In the genomic region with DNA sequence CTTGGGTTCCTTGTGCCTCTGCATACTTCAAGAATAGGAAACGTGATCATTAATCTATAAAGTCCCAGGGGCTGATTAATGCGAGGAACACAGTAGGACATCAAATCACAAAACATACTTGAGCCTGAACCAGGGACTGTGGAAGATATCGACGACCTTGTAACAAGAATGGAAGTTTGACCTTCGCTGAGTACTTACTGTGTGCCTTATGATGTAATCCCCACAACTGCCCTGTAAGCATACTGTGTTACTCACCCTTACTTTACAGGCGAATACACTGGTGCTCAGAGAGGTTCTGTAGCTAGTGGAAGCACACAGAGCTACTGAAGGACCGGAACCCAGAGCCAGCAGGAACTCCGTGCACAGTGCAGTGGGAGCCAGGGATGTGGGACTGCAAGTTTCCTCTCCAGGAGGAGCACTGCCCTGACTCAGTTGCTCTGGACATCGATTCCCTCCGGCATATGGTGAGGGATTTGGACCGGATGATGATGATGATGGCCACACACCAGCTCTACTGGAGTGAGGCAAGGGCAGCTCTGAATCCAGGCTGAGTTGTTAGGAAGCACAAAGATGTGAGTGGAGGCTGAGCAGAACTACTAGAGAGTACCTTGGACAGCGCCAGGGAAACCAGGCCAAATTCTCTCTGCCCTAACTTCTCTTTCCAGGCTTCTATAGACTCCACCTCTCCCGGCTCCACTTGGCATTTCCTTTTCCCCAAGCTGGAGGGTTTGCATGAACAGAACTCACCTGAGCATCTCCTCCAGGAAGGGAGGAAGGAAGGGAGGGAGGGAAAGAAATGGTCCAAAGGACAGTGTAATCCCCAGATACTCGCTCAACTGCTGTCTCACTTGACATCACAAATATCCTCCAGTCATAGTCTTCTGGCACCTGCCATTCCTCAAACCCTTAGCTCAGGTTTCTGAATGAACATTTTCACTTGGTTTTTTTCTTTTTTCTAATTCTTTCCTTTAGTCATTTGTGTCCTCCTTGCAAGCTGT, we compare ENCODE assay signal across 10 cellular contexts. TPM values are rescaled to one million over a fixed set of nuclear protein-coding genes. Genes with fewer than 3 reads are reported as not detected.
DNase-seq lines count a peak whose midpoint lies in the region; ATAC-seq and TF ChIP-seq lines count a peak whose summit lies in the region.
"Had no signal": no experiment of that assay in that cellular context is flagged by ENCODE, and none has a peak within 500 bp of the region (broad histone marks: within the 10 kb centered on the region; RNA-seq: fewer than 3 reads in every experiment).

No MANE protein-coding gene starts in this region.

- H3K9me3 ChIP-seq in liver (ENCODE audit: control insufficient read depth in 4 of 4, low read length in 3 of 4), result no peaks in the 10 kb centered on the region
- H3K9me3 ChIP-seq: colonic mucosa had no signal

- DNase-seq in Daoy (ENCODE audit: low read depth) (peak; percentile 54), LoVo (ENCODE audit: low spot score) (peak; percentile 6), T47D (ENCODE audit: low read depth in 1 of 2, low spot score in 1 of 2) (peak; percentile 71 to 80), NCI-H2171 treated with DMSO at 0.1 percent for 48 hours (lab: John Stamatoyannopoulos, UW) (no peak), NCI-H1048 (lab: John Stamatoyannopoulos, UW) (no peak)
- no peak for DNase-seq in stimulated activated CD4-positive, alpha-beta T cell treated with anti-CD3 and anti-CD28 coated beads, Interleukin-15, amount 100 ng/mL, for 24 hours
- DNase-seq: colonic mucosa had no signal

- H3K4me1 ChIP-seq in liver (ENCODE audit: control insufficient read depth in 4 of 4, insufficient read depth in 4 of 4, low read length in 3 of 4), result peaks cover 16 to 27% (median 18%) of the 10 kb centered on the region in 4 donors
- H3K4me1 ChIP-seq: colonic mucosa had no signal

- H3K9ac ChIP-seq in liver (ENCODE audit: low read depth in 1 of 2, low read length in 2 of 2), result no peak overlapping the region

- H3K27me3 ChIP-seq in liver (ENCODE audit: control insufficient read depth in 4 of 4, insufficient read depth in 4 of 4, low read length in 3 of 4), result peaks cover 2 to 20% (median 5%) of the 10 kb centered on the region in 4 donors

- no peak for TF ChIP-seq RAD21 in liver (IDR thresholded peaks at IDR 0.05)

- no peaks in the 10 kb centered on the region for H3K36me3 ChIP-seq in liver (ENCODE audit: control insufficient read depth in 4 of 4, insufficient read depth in 3 of 4, low read depth in 1 of 4, low read length in 3 of 4)
- H3K36me3 ChIP-seq: colonic mucosa had no signal

- TF ChIP-seq CTCF in liver (IDR thresholded peaks at IDR 0.05; ENCODE audit: low read depth, low read length, missing input control), result no peak

- H3K27ac ChIP-seq in liver (ENCODE audit: low read depth in 1 of 2, low read length in 2 of 2), result no peak overlapping the region
- H3K27ac ChIP-seq: colonic mucosa had no signal

- in situ Hi-C loops in T47D (cut with HindIII; ENCODE audit: low pct_unique_long_range_greater_than_20kb, low sequenced_read_pairs), result no loop called here

- no peak overlapping the region for H3K4me3 ChIP-seq in liver (ENCODE audit: low read depth in 1 of 3, low read length in 3 of 3)
- H3K4me3 ChIP-seq: colonic mucosa had no signal

- 65% methylated on average over 14 of the region's 14 CpGs for WGBS in liver

- no peak for ATAC-seq in HG03025 (IDR thresholded peaks at IDR 0.05; ENCODE audit: low FRiP score, unreplicated experiment)
- ATAC-seq: activated CD4-positive, CD25-positive, alpha-beta regulatory T cell treated with anti-CD3 and anti-CD28 coated beads, Interleukin-2, amount 50 U/mL, for 24 hours had no signal

TF ChIP-seq in liver, 16 proteins besides CTCF, POLR2A, EP300 and RAD21:
- TF ChIP-seq, protein P1, sequence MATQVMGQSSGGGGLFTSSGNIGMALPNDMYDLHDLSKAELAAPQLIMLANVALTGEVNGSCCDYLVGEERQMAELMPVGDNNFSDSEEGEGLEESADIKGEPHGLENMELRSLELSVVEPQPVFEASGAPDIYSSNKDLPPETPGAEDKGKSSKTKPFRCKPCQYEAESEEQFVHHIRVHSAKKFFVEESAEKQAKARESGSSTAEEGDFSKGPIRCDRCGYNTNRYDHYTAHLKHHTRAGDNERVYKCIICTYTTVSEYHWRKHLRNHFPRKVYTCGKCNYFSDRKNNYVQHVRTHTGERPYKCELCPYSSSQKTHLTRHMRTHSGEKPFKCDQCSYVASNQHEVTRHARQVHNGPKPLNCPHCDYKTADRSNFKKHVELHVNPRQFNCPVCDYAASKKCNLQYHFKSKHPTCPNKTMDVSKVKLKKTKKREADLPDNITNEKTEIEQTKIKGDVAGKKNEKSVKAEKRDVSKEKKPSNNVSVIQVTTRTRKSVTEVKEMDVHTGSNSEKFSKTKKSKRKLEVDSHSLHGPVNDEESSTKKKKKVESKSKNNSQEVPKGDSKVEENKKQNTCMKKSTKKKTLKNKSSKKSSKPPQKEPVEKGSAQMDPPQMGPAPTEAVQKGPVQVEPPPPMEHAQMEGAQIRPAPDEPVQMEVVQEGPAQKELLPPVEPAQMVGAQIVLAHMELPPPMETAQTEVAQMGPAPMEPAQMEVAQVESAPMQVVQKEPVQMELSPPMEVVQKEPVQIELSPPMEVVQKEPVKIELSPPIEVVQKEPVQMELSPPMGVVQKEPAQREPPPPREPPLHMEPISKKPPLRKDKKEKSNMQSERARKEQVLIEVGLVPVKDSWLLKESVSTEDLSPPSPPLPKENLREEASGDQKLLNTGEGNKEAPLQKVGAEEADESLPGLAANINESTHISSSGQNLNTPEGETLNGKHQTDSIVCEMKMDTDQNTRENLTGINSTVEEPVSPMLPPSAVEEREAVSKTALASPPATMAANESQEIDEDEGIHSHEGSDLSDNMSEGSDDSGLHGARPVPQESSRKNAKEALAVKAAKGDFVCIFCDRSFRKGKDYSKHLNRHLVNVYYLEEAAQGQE (IDR thresholded peaks at IDR 0.05), result peak; percentile 98
- no peak for TF ChIP-seq RXRA (IDR thresholded peaks at IDR 0.05)

RNA-seq across cellular contexts. Expression of a gene that starts 1.5 kb away (rescaled TPM):
- 0.74 and 1.5 TPM in 2 replicates for total RNA-seq in Daoy (2014; rRNA removed; shearing (Covaris generic))
- under 1 TPM; 0.08 to 0.23 TPM for total RNA-seq in liver
- polyA plus RNA-seq in liver, result under 1 TPM in 1 of 2 donors, not detected in 1; 0.03 TPM

Comparison
In these comparisons a context has a peak if more than half of its experiments do, and no peak if none do; other contexts are left out.
1. DNase-seq: peak in Daoy (single experiment), LoVo (single experiment) and T47D (2 of 2); none in NCI-H2171 treated with DMSO at 0.1 percent for 48 hours (single experiment), NCI-H1048 (single experiment) and stimulated activated CD4-positive, alpha-beta T cell treated with anti-CD3 and anti-CD28 coated beads, Interleukin-15, amount 100 ng/mL, for 24 hours (single experiment).